In the genomic region with DNA sequence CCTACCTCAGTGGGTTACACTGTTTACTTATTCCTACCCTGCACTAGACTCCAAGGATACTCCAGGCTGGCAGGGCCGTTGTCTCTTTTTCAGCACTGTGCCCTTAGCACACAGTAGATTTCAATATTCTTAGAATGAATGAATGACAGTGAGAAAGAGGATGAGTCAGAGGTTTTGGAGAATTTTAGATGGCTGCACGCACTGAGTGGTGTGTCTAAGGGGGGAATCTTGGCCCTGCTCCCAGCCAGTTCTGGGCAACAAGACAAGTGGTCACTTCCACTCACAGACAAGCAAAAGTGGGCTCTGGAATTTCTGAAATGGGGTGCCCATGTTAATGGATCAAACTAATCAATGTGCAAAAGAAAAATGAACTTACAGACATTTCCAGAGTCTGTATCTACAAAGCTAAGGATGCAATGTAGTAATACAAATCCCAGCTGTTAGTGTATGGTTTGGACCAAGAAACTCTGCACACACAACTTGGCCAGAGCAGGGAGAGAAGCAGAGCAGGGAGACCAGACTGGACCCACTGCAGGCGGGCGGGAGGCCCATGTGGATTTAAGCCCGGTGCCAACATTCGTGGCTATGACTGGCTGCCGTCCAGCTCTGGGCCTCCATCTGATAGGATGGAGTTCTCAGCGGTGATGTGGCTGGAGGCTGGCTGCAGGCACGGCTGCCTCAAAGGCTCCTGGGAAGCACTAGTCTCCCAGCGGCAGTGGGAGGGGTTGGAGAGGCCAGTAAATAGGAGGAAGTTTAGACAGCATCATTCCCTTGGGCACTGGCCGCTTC, we compare ENCODE assay signal across 8 cellular contexts.
DNase-seq lines count a peak whose midpoint lies in the region; FAIRE-seq and TF ChIP-seq lines count a peak whose summit lies in the region.

No MANE protein-coding gene starts in this region.

- peak overlapping the region; percentile 68 to 72 for H3K27ac ChIP-seq in right atrium auricular region
- H3K27ac ChIP-seq in stomach = peak overlapping the region in 3 of 5 donors; percentile 44 to 81 (median 70)
- no peak overlapping the region for H3K27ac ChIP-seq in effector memory CD4-positive, alpha-beta T cell (ENCODE audit: insufficient read depth, low read length, poor library complexity, severe bottlenecking)
- no peak overlapping the region for H3K27ac ChIP-seq in PC-9

- no peaks in the 10 kb centered on the region for H3K79me2 ChIP-seq in PC-9 (ENCODE audit: low read depth)

- no peak for TF ChIP-seq POLR2A in stomach (IDR thresholded peaks at IDR 0.05)

- no peak for TF ChIP-seq CTCF in astrocyte of the spinal cord (IDR thresholded peaks at IDR 0.05; ENCODE audit: low read depth, low read length)
- no peak for TF ChIP-seq CTCF in right atrium auricular region (IDR thresholded peaks at IDR 0.05)
- no peak for TF ChIP-seq CTCF in stomach (IDR thresholded peaks at IDR 0.05)
- no peak for TF ChIP-seq CTCF in D721Med (IDR thresholded peaks at IDR 0.05; ENCODE audit: insufficient read depth, missing control alignments)
- no peak for TF ChIP-seq CTCF in PC-9 (conservative IDR thresholded peaks at IDR 0.05)

- intact Hi-C loops in stomach (cut with DNase I; ENCODE audit: low total_unique reads) (no loop called here), PC-9 (cut with micrococcal nuclease; ENCODE audit: unreplicated experiment) (no loop called here)

- DNase-seq in HS-27A (ENCODE audit: low read depth) (peak; percentile 76), astrocyte of the spinal cord (ENCODE audit: low read depth, low spot score) (peak; percentile 94), right atrium auricular region (ENCODE audit: low spot score) (peak; percentile 88), stomach (peak; percentile 96), RKO (ENCODE audit: low spot score) (no peak), D721Med (ENCODE audit: insufficient read length, low spot score) (no peak), PC-9 (no peak)
- DNase-seq in effector memory CD4-positive, alpha-beta T cell = no peak

- CTCF ChIA-PET in PC-9 (lab: Charles Lee) = no interaction called here

- whole genome bisulfite sequencing in stomach, 5 donors = 7 to 27% (median 18%) methylated on average over 11 of the region's 11 CpGs

- in situ Hi-C loops in astrocyte of the spinal cord (cut with HindIII; ENCODE audit: low sequenced_read_pairs) = no loop called here

- POLR2A ChIA-PET in PC-9 (lab: Charles Lee; ENCODE audit: unreplicated experiment) = no interaction called here

- no peak overlapping the region for H3K4me2 ChIP-seq in PC-9

- H3K4me3 ChIP-seq in astrocyte of the spinal cord (ENCODE audit: low read depth, low read length) = no peak overlapping the region
- peak overlapping the region in 1 of 2 donors; percentile 22 for H3K4me3 ChIP-seq in right atrium auricular region
- no peak overlapping the region for H3K4me3 ChIP-seq in stomach
- no peak overlapping the region for H3K4me3 ChIP-seq in effector memory CD4-positive, alpha-beta T cell (ENCODE audit: insufficient read depth, low read depth, low read length, poor library complexity, severe bottlenecking)
- H3K4me3 ChIP-seq in PC-9 = no peak overlapping the region

- H3K27me3 ChIP-seq in right atrium auricular region = no peaks in the 10 kb centered on the region
- H3K27me3 ChIP-seq in stomach = no peaks in the 10 kb centered on the region
- no peaks in the 10 kb centered on the region for H3K27me3 ChIP-seq in effector memory CD4-positive, alpha-beta T cell (replicated peaks; ENCODE audit: control insufficient read depth, insufficient read depth, low read length, poor library complexity, severe bottlenecking)
- peaks cover 64% of the 10 kb centered on the region for H3K27me3 ChIP-seq in PC-9 (ENCODE audit: insufficient read depth, low read depth)

- no peak overlapping the region for H2AFZ ChIP-seq in PC-9

- no peak for TF ChIP-seq EP300 in stomach (IDR thresholded peaks at IDR 0.05)

- BruUV-seq in PC-9 (replicated peaks; lab: Mats Ljungman, UMichigan) = no TSS peak

- no peak for FAIRE-seq in D721Med (lab: Jason Lieb, UNC)

- no peaks in the 10 kb centered on the region for H3K36me3 ChIP-seq in right atrium auricular region
- no peaks in the 10 kb centered on the region for H3K36me3 ChIP-seq in stomach
- H3K36me3 ChIP-seq in effector memory CD4-positive, alpha-beta T cell (ENCODE audit: control insufficient read depth, insufficient read depth, low read length) = no peaks in the 10 kb centered on the region
- H3K36me3 ChIP-seq in PC-9 (ENCODE audit: low read depth) = no peaks in the 10 kb centered on the region

- H4K20me1 ChIP-seq in PC-9 (ENCODE audit: insufficient read depth) = no peaks in the 10 kb centered on the region

- no peaks in the 10 kb centered on the region for H3F3A ChIP-seq in PC-9 (ENCODE audit: insufficient read depth, low read depth)

- H3K9me3 ChIP-seq in right atrium auricular region = no peaks in the 10 kb centered on the region
- H3K9me3 ChIP-seq in stomach = no peaks in the 10 kb centered on the region
- H3K9me3 ChIP-seq in effector memory CD4-positive, alpha-beta T cell (ENCODE audit: control insufficient read depth, low read length) = no peaks in the 10 kb centered on the region
- no peaks in the 10 kb centered on the region for H3K9me3 ChIP-seq in PC-9 (ENCODE audit: insufficient read depth, low read depth)

- H3K4me1 ChIP-seq in right atrium auricular region (peaks cover 0 to 19% of the 10 kb centered on the region in 2 donors), stomach (peaks cover 0 to 24% (median 10%) of the 10 kb centered on the region in 4 donors), PC-9 (replicated peaks; ENCODE audit: insufficient read depth) (no peaks in the 10 kb centered on the region)
- no peaks in the 10 kb centered on the region for H3K4me1 ChIP-seq in effector memory CD4-positive, alpha-beta T cell (ENCODE audit: control insufficient read depth, insufficient read depth, low read length, poor library complexity, severe bottlenecking)

- H3K9me2 ChIP-seq in PC-9 (ENCODE audit: insufficient read depth) = no peaks in the 10 kb centered on the region

Comparison
In these comparisons a context has a peak if more than half of its experiments do, and no peak if none do; other contexts are left out.
1. DNase-seq: peak in HS-27A (single experiment), astrocyte of the spinal cord (single experiment), right atrium auricular region (single experiment) and stomach (single experiment); none in RKO (single experiment), D721Med (single experiment), effector memory CD4-positive, alpha-beta T cell (0 of 3) and PC-9 (0 of 2).
2. H3K27ac ChIP-seq: peak in right atrium auricular region (2 of 2) and stomach (3 of 5); none in effector memory CD4-positive, alpha-beta T cell (single experiment) and PC-9 (single experiment).